In genomic region chr1:2547210-2548067, GRCh38 we compare ENCODE assay signal across 9 cellular contexts. TPM values are rescaled to one million over a fixed set of nuclear protein-coding genes. Genes with fewer than 3 reads are reported as not detected.
DNase-seq lines count a peak whose midpoint lies in the region; ATAC-seq lines count a peak whose summit lies in the region.
"Had no signal": no experiment of that assay in that cellular context is flagged by ENCODE, and none has a peak within 500 bp of the region (broad histone marks: within the 10 kb centered on the region; RNA-seq: fewer than 3 reads in every experiment).

No MANE protein-coding gene starts in this region.

- peaks cover 9% of the 10 kb centered on the region for H3K4me1 ChIP-seq in right cardiac atrium (ENCODE audit: control insufficient read depth, insufficient read depth, low read length)

- H3K27me3 ChIP-seq in right cardiac atrium (ENCODE audit: control insufficient read depth, insufficient read depth) = no peaks in the 10 kb centered on the region

- peak overlapping the region; percentile 98 to 99 (median 99) for H3K27ac Mint-ChIP-seq in IgD-negative memory B cell

- intact Hi-C loops in right cardiac atrium (cut with DNase I) = loop anchor here (2.0 to 5.0 kb wide), 3 partner anchors 130 to 135 kb away; partner anchors contain the start of gene PEX10 (in 1 of the 4)

- ATAC-seq in right cardiac atrium (no peak), GM21360 (IDR thresholded peaks at IDR 0.05; ENCODE audit: unreplicated experiment) (no peak), HG03039 (IDR thresholded peaks at IDR 0.05; ENCODE audit: unreplicated experiment) (no peak)

- H3K4me1 Mint-ChIP-seq in IgD-negative memory B cell = peaks cover 8 to 14% (median 12%) of the 10 kb centered on the region in 3 donors

- H3K4me3 ChIP-seq in right cardiac atrium (ENCODE audit: low read length) = peak overlapping the region; percentile 46

- no peaks in the 10 kb centered on the region for H3K9me3 ChIP-seq in right cardiac atrium (ENCODE audit: control insufficient read depth, low read length)

- WGBS in right cardiac atrium = 17% methylated on average over 27 of the region's 27 CpGs

- no peaks in the 10 kb centered on the region for H3K36me3 Mint-ChIP-seq in IgD-negative memory B cell

- peak overlapping the region; percentile 88 to 98 (median 94) for H3K4me3 Mint-ChIP-seq in IgD-negative memory B cell

- no peaks in the 10 kb centered on the region for H3K27me3 Mint-ChIP-seq in IgD-negative memory B cell

- H3K9me3 Mint-ChIP-seq in IgD-negative memory B cell = no peaks in the 10 kb centered on the region

- H3K27ac ChIP-seq in right cardiac atrium (ENCODE audit: low read length) = peak overlapping the region; percentile 49

- DNase-seq in EH (ENCODE audit: low read depth) = peak; percentile 17
- peak; percentile 81 to 84 for DNase-seq in activated T-cell treated with anti-CD3 and anti-CD28 coated beads, Interleukin-2, amount 50 U/mL, for 48 hours
- peak in 2 of 3 donors; percentile 75 to 77 for DNase-seq in right cardiac atrium
- peak; percentile 74 for DNase-seq in stimulated activated CD4-positive, alpha-beta T cell treated with anti-CD3 and anti-CD28 coated beads, Interleukin-15, amount 100 ng/mL, for 24 hours
- DNase-seq in Ammon's horn (ENCODE audit: low spot score) = no peak

RNA-seq across cellular contexts. Expression of gene TNFRSF14, which starts 8.7 kb away (rescaled TPM):
- polyA plus RNA-seq in IgD-negative memory B cell (63.3 TPM), right cardiac atrium (27.6 TPM)
- total RNA-seq in right cardiac atrium = 10 to 100 TPM; 17.6 to 25.5 (median 21.8) TPM

RNA-seq across cellular contexts. Expression of gene HES5, which starts 17.4 kb away (rescaled TPM):
- polyA plus RNA-seq in IgD-negative memory B cell (not detected), right cardiac atrium (0.52 TPM)
- 1 to 10 TPM in 2 of 4 donors, under 1 TPM in 2; 0.61 to 1.8 (median 1.2) TPM for total RNA-seq in right cardiac atrium
- total RNA-seq: T-helper 1 cell treated with Interleukin-12 subunit alpha and Interleukin-12 subunit beta and Interleukin-4 antibody, amounts not matched to agents 30 ng/mL and 1 ng/mL, for 36 hours had no signal

RNA-seq across cellular contexts. Expression of gene PANK4, which starts 21.0 kb away (rescaled TPM):
- polyA plus RNA-seq in IgD-negative memory B cell (19.4 TPM), right cardiac atrium (38.7 TPM)
- 10 to 100 TPM; 35.2 to 51.3 (median 45.1) TPM for total RNA-seq in right cardiac atrium

RNA-seq across cellular contexts. Expression of gene PRXL2B, which starts 39.1 kb away (rescaled TPM):
- polyA plus RNA-seq in IgD-negative memory B cell (20.3 TPM), right cardiac atrium (9.3 TPM)
- 10 to 100 TPM in 2 of 4 donors, 1 to 10 TPM in 2; 8.0 to 11.8 (median 10.4) TPM for total RNA-seq in right cardiac atrium
